16 cellular contexts compared by ENCODE assay signal in genomic region chr15:41104234-41104633, GRCh38. TPM values are rescaled to one million over a fixed set of nuclear protein-coding genes. Genes with fewer than 3 reads are reported as not detected.
DNase-seq lines count a peak whose midpoint lies in the region; ATAC-seq, FAIRE-seq and TF ChIP-seq lines count a peak whose summit lies in the region.
"Had no signal": no experiment of that assay in that cellular context is flagged by ENCODE, and none has a peak within 500 bp of the region (broad histone marks: within the 10 kb centered on the region; RNA-seq: fewer than 3 reads in every experiment).

No MANE protein-coding gene starts in this region.

- dilution Hi-C loops in IMR-90 (cut with HindIII; ENCODE audit: low sequenced_read_pairs, unreplicated experiment) (no loop called here), mammary epithelial cell (cut with HindIII; ENCODE audit: low sequenced_read_pairs) (no loop called here), keratinocyte (cut with MboI; ENCODE audit: extremely low pct_ligation_motif_present, low sequenced_read_pairs) (no loop called here)

- no CpG with 5 or more reads among the region's 2 CpGs for WGBS in IMR-90 (ENCODE audit: extremely low coverage in 2 of 2, insufficient read length in 1 of 2), 2 experiments
- WGBS in mammary epithelial cell (ENCODE audit: low coverage, missing lambda C conversion rate): 85% methylated on average over 1 of the region's 2 CpGs

- in situ Hi-C loops in IMR-90 (cut with MboI; ENCODE audit: low sequenced_read_pairs) (no loop called here), mammary epithelial cell (cut with MboI; ENCODE audit: low sequenced_read_pairs in 2 of 2) (no loop called here)

- H3K4me1 ChIP-seq in IMR-90 (ENCODE audit: control insufficient read depth, insufficient read depth, low read length): peaks cover 3% of the 10 kb centered on the region
- H3K4me1 ChIP-seq in mammary epithelial cell (ENCODE audit: insufficient read depth, low read length): no peaks in the 10 kb centered on the region
- no peaks in the 10 kb centered on the region for H3K4me1 ChIP-seq in keratinocyte (ENCODE audit: control insufficient read depth, extremely low read depth, insufficient read depth, low read length)

- H2BK20ac ChIP-seq in IMR-90 (ENCODE audit: low read depth, low read length): no peak overlapping the region

- H2BK5ac ChIP-seq in IMR-90 (ENCODE audit: low read depth, low read length, poor library complexity, severe bottlenecking): peak overlapping the region; percentile 11

- H3K27me3 ChIP-seq in IMR-90 (ENCODE audit: control insufficient read depth, insufficient read depth, low read length) (no peaks in the 10 kb centered on the region), mammary epithelial cell (ENCODE audit: insufficient read depth, low read length) (no peaks in the 10 kb centered on the region), keratinocyte (ENCODE audit: control insufficient read depth, extremely low read depth, insufficient read depth, low read length) (no peaks in the 10 kb centered on the region)
- H3K27me3 ChIP-seq: BLaER1 had no signal

- peaks cover 6% of the 10 kb centered on the region for H3K36me3 ChIP-seq in IMR-90 (ENCODE audit: control insufficient read depth, insufficient read depth, low read length)
- H3K36me3 ChIP-seq in mammary epithelial cell (ENCODE audit: insufficient read depth, low read length): peaks cover 8% of the 10 kb centered on the region
- H3K36me3 ChIP-seq in keratinocyte (ENCODE audit: control insufficient read depth in 2 of 2, extremely low read depth in 1 of 2, insufficient read depth in 2 of 2, low read length in 2 of 2): peaks cover 3 to 11% of the 10 kb centered on the region in 2 experiments

- FAIRE-seq in keratinocyte (lab: Jason Lieb, UNC): peak; percentile 48
- FAIRE-seq: colon, frontal cortex had no signal

- no peak overlapping the region for H3K14ac ChIP-seq in IMR-90 (replicated peaks; ENCODE audit: low read depth, low read length)

- H3K23ac ChIP-seq in IMR-90 (ENCODE audit: low read depth, low read length): no peak overlapping the region

- no peak overlapping the region for H3K4ac ChIP-seq in IMR-90 (ENCODE audit: low read depth, low read length)

- POLR2A ChIA-PET in IMR-90 (lab: Charles Lee; ENCODE audit: unreplicated experiment): no interaction called here

- H3K27ac ChIP-seq in IMR-90 (ENCODE audit: insufficient read depth, low read length): no peak overlapping the region
- no peak overlapping the region for H3K27ac ChIP-seq in mammary epithelial cell (ENCODE audit: insufficient read depth, low read depth, low read length)
- no peak overlapping the region for H3K27ac ChIP-seq in keratinocyte (ENCODE audit: control insufficient read depth, insufficient read depth, low read length)
- H3K27ac ChIP-seq: BLaER1 had no signal

- no peak overlapping the region for H2BK120ac ChIP-seq in IMR-90 (ENCODE audit: low read depth, low read length)

- H3K9me3 ChIP-seq in IMR-90 (ENCODE audit: control insufficient read depth, insufficient read depth, low read length): no peaks in the 10 kb centered on the region
- H3K9me3 ChIP-seq in mammary epithelial cell (replicated peaks; ENCODE audit: insufficient read depth, low read length): no peaks in the 10 kb centered on the region
- H3K9me3 ChIP-seq in keratinocyte (ENCODE audit: control insufficient read depth, low read depth, low read length): no peaks in the 10 kb centered on the region
- H3K9me3 ChIP-seq: BLaER1 had no signal

- no peak overlapping the region for H2AFZ ChIP-seq in IMR-90 (replicated peaks; ENCODE audit: low read length, poor library complexity)
- H2AFZ ChIP-seq in mammary epithelial cell (ENCODE audit: low read depth, low read length): no peak overlapping the region
- no peak overlapping the region for H2AFZ ChIP-seq in keratinocyte (ENCODE audit: control insufficient read depth, low read length)

- BruUV-seq in IMR-90 (replicated peaks; lab: Mats Ljungman, UMichigan): no TSS peak
- no TSS peak for BruUV-seq in mammary epithelial cell (replicated peaks; lab: Mats Ljungman, UMichigan)

- no peak overlapping the region for H3K4me3 ChIP-seq in AG10803 (ENCODE audit: low read length)
- no peak overlapping the region for H3K4me3 ChIP-seq in IMR-90 (ENCODE audit: insufficient read depth, low read depth, low read length)
- H3K4me3 ChIP-seq in mammary epithelial cell (replicated peaks in 1 of 3; ENCODE audit: insufficient read depth in 1 of 3, low read depth in 2 of 3, low read length in 3 of 3): no peak overlapping the region
- no peak overlapping the region for H3K4me3 ChIP-seq in keratinocyte (ENCODE audit: control insufficient read depth in 2 of 3, extremely low read depth in 1 of 3, insufficient read depth in 2 of 3, low read depth in 1 of 3, low read length in 3 of 3)
- H3K4me3 ChIP-seq: BLaER1 had no signal

- no peak overlapping the region for H3K56ac ChIP-seq in IMR-90 (ENCODE audit: extremely low read depth, insufficient read depth, low read length)

- peaks cover 3% of the 10 kb centered on the region; the same call in 1 of the 2 replicates for H3K9me1 ChIP-seq in IMR-90 (ENCODE audit: insufficient read depth, low read length)
- no peaks in the 10 kb centered on the region for H3K9me1 ChIP-seq in keratinocyte (ENCODE audit: control insufficient read depth, extremely low read depth, insufficient read depth, low read length)

- H4K91ac ChIP-seq in IMR-90 (ENCODE audit: insufficient read depth, low read depth, low read length): no peak overlapping the region

- H4K20me1 ChIP-seq in IMR-90 (ENCODE audit: insufficient read depth, low read length): peaks cover 29% of the 10 kb centered on the region
- no peaks in the 10 kb centered on the region for H4K20me1 ChIP-seq in mammary epithelial cell (ENCODE audit: insufficient read depth, low read length)
- H4K20me1 ChIP-seq in keratinocyte (ENCODE audit: control insufficient read depth, extremely low read depth, insufficient read depth, low read length): no peaks in the 10 kb centered on the region

- no peak overlapping the region for H2AK9ac ChIP-seq in IMR-90 (replicated peaks; ENCODE audit: low read depth, low read length, poor library complexity)

- peaks cover 28 to 71% of the 10 kb centered on the region in 2 experiments for H3K79me1 ChIP-seq in IMR-90 (ENCODE audit: low read depth in 1 of 2, low read length in 2 of 2)

- DNase-seq in AG10803 (ENCODE audit: low read depth): peak; percentile 34
- DNase-seq in IMR-90: peak; percentile 79
- DNase-seq in mammary epithelial cell: peak; percentile 40
- no peak for DNase-seq in keratinocyte (ENCODE audit: low read depth, low spot score)
- no peak for DNase-seq in DMS53 (lab: John Stamatoyannopoulos, UW)
- no peak for DNase-seq in HT-29 (ENCODE audit: low spot score)
- no peak for DNase-seq in left colon
- DNase-seq in stimulated activated naive CD4-positive, alpha-beta T cell (lab: John Stamatoyannopoulos, UW): no peak
- DNase-seq: activated CD8-positive, alpha-beta memory T cell treated with anti-CD3 and anti-CD28 coated beads, Interleukin-2, amount 50 U/mL, for 48 hours; activated naive CD4-positive, alpha-beta T cell treated with anti-CD3 and anti-CD28 coated beads, Interleukin-2, amount 50 U/mL, for 16 hours; KG1; stimulated activated CD4-positive, alpha-beta T cell treated with anti-CD3 and anti-CD28 coated beads, Interleukin-4, amount 100 ng/mL, for 24 hours had no signal

- intact Hi-C loops in IMR-90 (cut with micrococcal nuclease) (loop anchor here (5.0 kb wide), 1 partner anchor 78 kb away; no protein-coding TSS in a partner anchor), mammary epithelial cell (cut with micrococcal nuclease) (no loop called here), left colon (cut with DNase I, micrococcal nuclease) (no loop called here)

- ATAC-seq in IMR-90 (ENCODE audit: low read depth): peak; percentile 82
- ATAC-seq in left colon: no peak
- ATAC-seq: stimulated activated effector memory CD8-positive, alpha-beta T cell treated with anti-CD3 and anti-CD28 coated beads, Interleukin-12 subunit alpha, Interleukin-12 subunit beta, amount 100 ng/mL, for 72 hours had no signal

- H3K79me2 ChIP-seq in mammary epithelial cell (ENCODE audit: insufficient read depth, low read length) (peaks cover 99% of the 10 kb centered on the region), keratinocyte (ENCODE audit: control insufficient read depth, insufficient read depth, low read length) (peaks cover 95% of the 10 kb centered on the region)

- H3K4me2 ChIP-seq in IMR-90 (ENCODE audit: low read depth, low read length) (peak overlapping the region; percentile 45; the same call in 1 of the 2 replicates), mammary epithelial cell (ENCODE audit: insufficient read depth, low read depth, low read length) (no peak overlapping the region), keratinocyte (ENCODE audit: control insufficient read depth, extremely low read depth, insufficient read depth, low read depth, low read length) (no peak overlapping the region)
- H3K4me2 ChIP-seq: BLaER1 had no signal

- no peak for TF ChIP-seq POLR2A in IMR-90 (IDR thresholded peaks at IDR 0.05; ENCODE audit: low read depth, low read length)

- CTCF ChIA-PET in IMR-90 (lab: Yijun Ruan, JAX) (interaction anchor here (0.6 to 0.7 kb wide), 2 partner anchors 38 to 255 kb away, joined by 3 to 7 read pairs; no protein-coding TSS in a partner anchor), mammary epithelial cell (lab: Charles Lee; ENCODE audit: low non-redundant PET) (no interaction called here)

- no peak overlapping the region for H4K5ac ChIP-seq in IMR-90 (ENCODE audit: low read depth, low read length)

- H2BK15ac ChIP-seq in IMR-90 (ENCODE audit: low read depth, low read length): no peak overlapping the region

- H2AK5ac ChIP-seq in IMR-90 (ENCODE audit: low read depth, low read length): no peak overlapping the region

- TF ChIP-seq CTCF in AG10803 (conservative IDR thresholded peaks at IDR 0.05; ENCODE audit: low read length): no peak
- TF ChIP-seq CTCF in IMR-90 (conservative IDR thresholded peaks at IDR 0.05; ENCODE audit: low read depth, low read length): no peak
- TF ChIP-seq CTCF in mammary epithelial cell (conservative IDR thresholded peaks at IDR 0.05 in 1 of 2, IDR thresholded peaks at IDR 0.05 in 1 of 2; ENCODE audit: extremely low read depth in 1 of 2, insufficient read depth in 1 of 2, low read depth in 1 of 2, low read length in 2 of 2): no peak
- no peak for TF ChIP-seq CTCF in keratinocyte (optimal IDR thresholded peaks at IDR 0.05 in 1 of 3, IDR thresholded peaks at IDR 0.05 in 1 of 3, conservative IDR thresholded peaks at IDR 0.05 in 1 of 3; ENCODE audit: extremely low read depth in 1 of 3, insufficient read depth in 2 of 3, low read length in 3 of 3)

- H3K18ac ChIP-seq in IMR-90 (ENCODE audit: low read depth, low read length): no peak overlapping the region

- H3K9ac ChIP-seq in IMR-90 (ENCODE audit: low read depth, low read length) (no peak overlapping the region; the same call in 1 of the 2 replicates), mammary epithelial cell (ENCODE audit: insufficient read depth, low read length) (no peak overlapping the region), keratinocyte (ENCODE audit: control insufficient read depth, extremely low read depth, insufficient read depth, low read length) (no peak overlapping the region)
- H3K9ac ChIP-seq: BLaER1 had no signal

- no peak overlapping the region for H4K8ac ChIP-seq in IMR-90 (ENCODE audit: low read depth in 2 of 2, low read length in 2 of 2)

- no peak for TF ChIP-seq RAD21 in IMR-90 (IDR thresholded peaks at IDR 0.05; ENCODE audit: low read length)

RNA-seq across cellular contexts. Expression of gene INO80, which starts 11.8 kb away (rescaled TPM):
- total RNA-seq in IMR-90 (2012; rRNA removed) (13.3 and 15.6 TPM in 2 replicates), mammary epithelial cell (10 to 100 TPM; 14.0 to 28.0 TPM), left colon (10 to 100 TPM; 19.7 to 29.3 TPM)
- polyA plus RNA-seq in IMR-90 (2012; rRNA removed) (6.0 and 7.1 TPM in 2 replicates), mammary epithelial cell (4.0 TPM), keratinocyte (6.7 to 10.3 TPM (median 8.0 TPM) in 3 replicates)
- polyA plus RNA-seq in IMR-90 (2012; cell fraction: cytosol; rRNA removed): 4.4 and 8.6 TPM in 2 replicates
- 12.3 and 15.1 TPM in 2 replicates for polyA plus RNA-seq in IMR-90 (2012; cell fraction: nucleus; rRNA removed; ENCODE audit: low replicate concordance)
- polyA minus RNA-seq in mammary epithelial cell (32.1 TPM), keratinocyte (8.8 to 24.0 TPM (median 21.6 TPM) in 3 replicates)
- 10.9 TPM for polyA plus RNA-seq in keratinocyte (2011; ENCODE audit: low read depth)
- polyA plus RNA-seq in keratinocyte (2011; cell fraction: cytosol; rRNA removed): 6.1 and 6.4 TPM in 2 replicates
- 16.4 and 16.7 TPM in 2 replicates for polyA plus RNA-seq in keratinocyte (2011; cell fraction: nucleus; rRNA removed)
- polyA plus RNA-seq in keratinocyte (2012; ENCODE audit: low replicate concordance): 8.7 and 18.1 TPM in 2 replicates
- 5.4 TPM for polyA minus RNA-seq in keratinocyte (2011; cell fraction: cytosol; rRNA and poly(A)+ RNA removed)
- polyA minus RNA-seq in keratinocyte (2011; cell fraction: nucleus; rRNA and poly(A)+ RNA removed): 20.6 and 40.3 TPM in 2 replicates
- 57.1 and 66.9 TPM in 2 replicates for total RNA-seq in HT-29 (2014; rRNA removed; shearing (Covaris generic))

Comparison
In these comparisons a context has a peak if more than half of its experiments do, and no peak if none do; other contexts are left out.
1. DNase-seq: peak in AG10803 (single experiment), IMR-90 (single experiment) and mammary epithelial cell (single experiment); none in keratinocyte (single experiment), DMS53 (single experiment), HT-29 (single experiment), left colon (0 of 2) and stimulated activated naive CD4-positive, alpha-beta T cell (0 of 6).